In the genomic region with DNA sequence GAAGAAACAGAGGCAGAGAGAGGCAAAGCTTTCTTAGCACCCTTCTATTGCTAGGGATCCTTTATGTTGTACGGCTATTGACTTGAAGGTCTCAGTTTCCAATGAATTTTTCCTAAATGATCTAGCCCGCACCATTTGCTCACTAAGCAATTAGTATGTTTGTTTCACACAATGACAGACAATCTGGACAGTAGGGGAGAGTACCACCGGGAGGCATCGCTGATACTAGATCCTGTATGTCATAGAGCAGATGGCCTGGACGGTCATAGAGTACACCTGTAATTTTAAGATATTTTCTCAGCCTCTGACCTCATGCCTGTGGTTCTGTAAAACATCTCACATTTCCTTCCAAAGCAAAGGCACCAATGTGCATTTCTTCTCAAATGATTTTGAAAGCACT, we compare ENCODE assay signal across 29 cellular contexts.
"Had no signal": no experiment of that assay in that cellular context is flagged by ENCODE, and none has a peak within 500 bp of the region (broad histone marks: within the 10 kb centered on the region; RNA-seq: fewer than 3 reads in every experiment).

No MANE protein-coding gene starts in this region.

- FAIRE-seq: bronchial epithelial cell, TTC549 had no signal

- DNase-seq: activated CD4-positive, alpha-beta T cell treated with anti-CD3 and anti-CD28 coated beads for 36 hours; activated CD4-positive, alpha-beta T cell treated with anti-CD3 and anti-CD28 coated beads, Interleukin-2, amount 10 ng/mL, durations not matched to agents 7 days and 5 days; activated CD4-positive, alpha-beta T cell treated with anti-CD3 and anti-CD28 coated beads, Interleukin-2, amount 50 U/mL, for 48 hours; activated CD8-positive, alpha-beta T cell treated with anti-CD3 and anti-CD28 coated beads, Interleukin-2, amount 10 ng/mL, durations not matched to agents 7 days and 5 days; activated gamma-delta T cell; activated naive CD4-positive, alpha-beta T cell treated with Interleukin-2 at 50 U/mL for 16 hours; activated naive CD8-positive, alpha-beta T cell treated with anti-CD3 and anti-CD28 coated beads, Interleukin-2, amount 10 ng/mL, durations not matched to agents 7 days and 5 days; activated T-cell treated with anti-CD3 and anti-CD28 coated beads, Interleukin-2, amount 50 U/mL, for 24 hours; colonic mucosa; Karpas-422; KBM-7; MM.1S; MV-4-11; NCI-H1092 treated with DMSO at 0.1 percent for 48 hours; NCI-H1417 treated with DMSO at 0.1 percent for 48 hours; NCI-H187; NCI-H2029 treated with DMSO at 0.1 percent for 48 hours; NCI-H2107; NCI-H226; NCI-H446 treated with DMSO at 0.1 percent for 48 hours; NCI-H774; Peyer's patch; RPMI8226; SHP77 treated with DMSO at 0.1 percent for 48 hours; SK-N-SH had no signal

- ATAC-seq: activated CD4-positive, alpha-beta T cell treated with anti-CD3 and anti-CD28 coated beads for 36 hours; activated CD4-positive, CD25-positive, alpha-beta regulatory T cell treated with anti-CD3 and anti-CD28 coated beads, Interleukin-2, amount 50 U/mL, for 24 hours; activated CD8-positive, alpha-beta T cell treated with anti-CD3 and anti-CD28 coated beads, Interleukin-2, amount 10 ng/mL, durations not matched to agents 7 days and 5 days; WTC11 had no signal
